In genomic region chr1:228416217-228416971, GRCh38 we compare ENCODE assay signal across 8 cellular contexts. TPM values are rescaled to one million over a fixed set of nuclear protein-coding genes. Genes with fewer than 3 reads are reported as not detected.
DNase-seq lines count a peak whose midpoint lies in the region; ATAC-seq, FAIRE-seq and TF ChIP-seq lines count a peak whose summit lies in the region.

Gene TRIM17, minus strand, starts transcription at chr1:228416861. Its CDS starts 1,789 bp downstream, at chr1:228415072.

- no peak within 1 kb of the TSS for H3K27ac ChIP-seq in RWPE1
- H3K27ac ChIP-seq in mammary epithelial cell (ENCODE audit: insufficient read depth, low read depth, low read length), result peak within 1 kb of the TSS; percentile 0
- H3K27ac ChIP-seq in kidney (ENCODE audit: low read depth in 2 of 2, low read length in 2 of 2), result no peak within 1 kb of the TSS

- no peaks in the 10 kb centered on the region for H3K79me2 ChIP-seq in mammary epithelial cell (ENCODE audit: insufficient read depth, low read length)

- no TSS peak for BruUV-seq in mammary epithelial cell (replicated peaks; lab: Mats Ljungman, UMichigan)

- no peaks in the 10 kb centered on the region for H3K9me3 ChIP-seq in mammary epithelial cell (replicated peaks; ENCODE audit: insufficient read depth, low read length)
- no peaks in the 10 kb centered on the region for H3K9me3 ChIP-seq in kidney (ENCODE audit: control insufficient read depth in 1 of 2, low read length in 2 of 2)

- H3K4me3 ChIP-seq in mammary epithelial cell (replicated peaks in 1 of 3; ENCODE audit: insufficient read depth in 1 of 3, low read depth in 2 of 3, low read length in 3 of 3) (peak within 1 kb of the TSS; percentile 28 to 46 (median 32)), kidney (ENCODE audit: low read length in 2 of 2) (peak within 1 kb of the TSS in 1 of 2 donors; percentile 22)

- dilution Hi-C loops in mammary epithelial cell (cut with HindIII; ENCODE audit: low sequenced_read_pairs), result no loop called here

- H3K4me1 ChIP-seq in mammary epithelial cell (ENCODE audit: insufficient read depth, low read length) (peaks cover 23% of the 10 kb centered on the region), kidney (ENCODE audit: control insufficient read depth in 1 of 2, insufficient read depth in 1 of 2, low read depth in 1 of 2, low read length in 2 of 2) (peaks cover 0 to 4% of the 10 kb centered on the region in 2 donors)

- POLR2A ChIA-PET in RWPE1 (lab: Yijun Ruan, JAX; ENCODE audit: low non-redundant PET), result no interaction called here

- H3K4me2 ChIP-seq in mammary epithelial cell (ENCODE audit: insufficient read depth, low read depth, low read length), result peak within 1 kb of the TSS; percentile 88

- in situ Hi-C loops in mammary epithelial cell (cut with MboI; ENCODE audit: low sequenced_read_pairs in 2 of 2), result no loop called here

- no peaks in the 10 kb centered on the region for H4K20me1 ChIP-seq in mammary epithelial cell (ENCODE audit: insufficient read depth, low read length)

- intact Hi-C loops in mammary epithelial cell (cut with micrococcal nuclease) (no loop called here), kidney (cut with DNase I) (no loop called here)

- ATAC-seq in HG03175 (IDR thresholded peaks at IDR 0.05; ENCODE audit: unreplicated experiment), result no peak

- TF ChIP-seq CTCF in GM12873 (IDR thresholded peaks at IDR 0.05; ENCODE audit: insufficient read depth, low read depth, low read length, missing control alignments) (peak; percentile 41), RWPE1 (conservative IDR thresholded peaks at IDR 0.05; ENCODE audit: low read depth) (peak; percentile 19; the same call in 1 of the 2 replicates), mammary epithelial cell (conservative IDR thresholded peaks at IDR 0.05 in 1 of 2, IDR thresholded peaks at IDR 0.05 in 1 of 2; ENCODE audit: extremely low read depth in 1 of 2, insufficient read depth in 1 of 2, low read depth in 1 of 2, low read length in 2 of 2) (peak in 1 of 2 donors; percentile 44), kidney (IDR thresholded peaks at IDR 0.05; ENCODE audit: borderline replicate concordance, extremely low read depth, insufficient read depth) (peak; percentile 10)

- DNase-seq in RWPE1 (ENCODE audit: low spot score), result no peak
- no peak for DNase-seq in mammary epithelial cell
- no peak for DNase-seq in kidney
- peak; percentile 26 for DNase-seq in stimulated activated CD8-positive, alpha-beta memory T cell treated with anti-CD3 and anti-CD28 coated beads, Interleukin-4, amount 100 ng/mL, for 24 hours (ENCODE audit: low read depth)
- DNase-seq in middle frontal gyrus (ENCODE audit: extremely low spot score, low spot score), result no peak
- no peak for DNase-seq in hippocampal formation (lab: John Stamatoyannopoulos, UW)

- peak within 1 kb of the TSS; percentile 66 for H2AFZ ChIP-seq in mammary epithelial cell (ENCODE audit: low read depth, low read length)

- CTCF ChIA-PET in RWPE1 (lab: Yijun Ruan, JAX), result no interaction called here
- CTCF ChIA-PET in mammary epithelial cell (lab: Charles Lee; ENCODE audit: low non-redundant PET), result interaction anchor here (0.8 kb wide), 1 partner anchor 10 kb away, joined by 3 read pairs; no protein-coding TSS in a partner anchor

- H3K27me3 ChIP-seq in mammary epithelial cell (ENCODE audit: insufficient read depth, low read length), result no peaks in the 10 kb centered on the region

- H3K9ac ChIP-seq in mammary epithelial cell (ENCODE audit: insufficient read depth, low read length) (no peak within 1 kb of the TSS), kidney (ENCODE audit: low read length in 2 of 2) (peak within 1 kb of the TSS in 1 of 2 donors; percentile 19)

- WGBS in mammary epithelial cell (ENCODE audit: low coverage, missing lambda C conversion rate), result 16% methylated on average over 17 of the region's 59 CpGs

- no peaks in the 10 kb centered on the region for H3K36me3 ChIP-seq in mammary epithelial cell (ENCODE audit: insufficient read depth, low read length)
- no peaks in the 10 kb centered on the region for H3K36me3 ChIP-seq in kidney (ENCODE audit: control insufficient read depth in 1 of 2, insufficient read depth in 2 of 2, low read length in 2 of 2)

- FAIRE-seq in kidney (lab: Jason Lieb, UNC), result no peak

RNA-seq across cellular contexts. Expression of gene TRIM17, which starts in this region (rescaled TPM):
- 1 to 10 TPM; 1.9 to 6.7 TPM for total RNA-seq in mammary epithelial cell
- 0.27 TPM for polyA plus RNA-seq in mammary epithelial cell
- polyA minus RNA-seq in mammary epithelial cell, result not detected
- total RNA-seq in kidney, result 6.5 TPM
- polyA plus RNA-seq in kidney (ENCODE audit: insufficient read depth, low read depth, low replicate concordance), result 1.3 TPM
